21 cellular contexts compared by ENCODE assay signal in the genomic region with DNA sequence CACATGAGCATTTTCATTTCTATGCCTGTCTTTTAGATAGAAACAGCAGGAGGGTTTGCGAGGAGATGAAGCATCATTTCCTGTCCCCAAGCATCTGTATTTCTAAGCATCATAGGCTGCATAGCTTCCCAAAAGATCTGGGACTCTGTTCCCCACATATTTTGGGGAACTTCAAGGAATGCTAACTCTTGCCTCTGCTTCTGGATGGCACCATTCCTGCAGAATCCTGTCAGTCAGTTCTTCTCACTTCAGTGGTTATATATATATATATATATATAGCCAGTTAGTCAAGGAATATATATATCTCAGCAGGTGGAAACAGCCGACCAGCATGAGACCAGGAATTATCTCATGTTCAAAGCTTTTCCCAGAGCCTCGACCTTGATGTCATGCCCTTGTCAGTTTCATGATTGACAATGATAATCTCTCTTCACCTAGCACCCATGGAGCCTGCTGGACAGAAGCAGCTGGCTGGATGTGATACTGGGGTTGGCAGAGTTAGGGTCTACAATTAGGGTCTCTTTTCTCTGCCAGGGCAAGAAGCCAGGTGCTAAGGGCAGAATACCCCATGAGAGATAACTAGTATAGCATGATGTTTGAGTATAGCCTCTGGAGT. TPM values are rescaled to one million over a fixed set of nuclear protein-coding genes. Genes with fewer than 3 reads are reported as not detected.
A peak's percentile ranks its signal among the peaks of the same experiment; 100 is the strongest.
DNase-seq lines count a peak whose midpoint lies in the region; ATAC-seq and TF ChIP-seq lines count a peak whose summit lies in the region.
"Had no signal": no experiment of that assay in that cellular context is flagged by ENCODE, and none has a peak within 500 bp of the region (broad histone marks: within the 10 kb centered on the region; RNA-seq: fewer than 3 reads in every experiment).

No MANE protein-coding gene starts in this region.

- H3K14ac ChIP-seq in H9 (ENCODE audit: insufficient read depth, low read length) = no peak overlapping the region

- H3K4me1 Mint-ChIP-seq in Caco-2 (ENCODE audit: low read depth, unreplicated experiment) (peaks cover 15% of the 10 kb centered on the region), memory B cell (peaks cover 31% of the 10 kb centered on the region), H9 (peaks cover 25% of the 10 kb centered on the region in 2 experiments)
- peaks cover 47% of the 10 kb centered on the region for H3K4me1 Mint-ChIP-seq in stimulated activated memory B cell treated with anti-CD40 and anti-IgM and Interleukin-4, amounts not matched to agents 10 μg/mL and 1 μg/mL and 100 μg/mL, for 72 hours

- no peak overlapping the region for H4K8ac ChIP-seq in H9 (replicated peaks; ENCODE audit: insufficient read length, low read depth, low read length)

- no peak overlapping the region for H2BK5ac ChIP-seq in H9 (ENCODE audit: insufficient read length, low read length)

- H3K4me2 ChIP-seq in OCI-LY7 (ENCODE audit: low read length) (peak overlapping the region; percentile 94), H9 (ENCODE audit: insufficient read depth, insufficient read length, low read length) (no peak overlapping the region)

- H3K56ac ChIP-seq in H9 (ENCODE audit: insufficient read length, low read depth, low read length) = no peak overlapping the region

- H2BK15ac ChIP-seq in H9 (ENCODE audit: low read depth, low read length) = no peak overlapping the region

- POLR2A ChIA-PET in Caco-2 (lab: Charles Lee) = no interaction called here
- POLR2A ChIA-PET in OCI-LY7 (lab: Charles Lee) = interaction anchor here (0.8 to 1.5 kb wide), 3 partner anchors 16 to 18 kb away, joined by 3 to 5 read pairs (median 3); no protein-coding TSS in a partner anchor

- H4K91ac ChIP-seq in H9 (ENCODE audit: insufficient read length, low read depth, low read length) = no peak overlapping the region

- CTCF ChIA-PET in Caco-2 (lab: Charles Lee) = no interaction called here
- CTCF ChIA-PET in OCI-LY7 (lab: Charles Lee; ENCODE audit: unreplicated experiment) = interaction anchor here (0.6 kb wide), 1 partner anchor 15 kb away, joined by 3 read pairs; no protein-coding TSS in a partner anchor

- H3K27ac Mint-ChIP-seq in Caco-2 (ENCODE audit: unreplicated experiment) = no peak overlapping the region
- peak overlapping the region; percentile 92 for H3K27ac Mint-ChIP-seq in memory B cell
- H3K27ac Mint-ChIP-seq in stimulated activated memory B cell treated with anti-CD40 and anti-IgM and Interleukin-4, amounts not matched to agents 10 μg/mL and 1 μg/mL and 100 μg/mL, for 72 hours = peak overlapping the region; percentile 91
- H3K27ac Mint-ChIP-seq in H9 = no peak overlapping the region
- H3K27ac Mint-ChIP-seq: activated CD4-positive, alpha-beta T cell treated with anti-CD3 and anti-CD28 coated beads, Interleukin-2, amount 10 ng/mL, durations not matched to agents 7 days and 5 days; activated naive CD4-positive, alpha-beta T cell treated with anti-CD3 and anti-CD28 coated beads for 36 hours had no signal

- intact Hi-C loops in Caco-2 (cut with micrococcal nuclease; ENCODE audit: unreplicated experiment) = no loop called here
- intact Hi-C loops in OCI-LY7 (cut with micrococcal nuclease; ENCODE audit: unreplicated experiment) = no loop called here

- H3K4me3 ChIP-seq in Caco-2 (ENCODE audit: low read depth, low read length) = no peak overlapping the region
- H3K4me3 ChIP-seq in OCI-LY7 (ENCODE audit: low read depth, low read length, poor library complexity, severe bottlenecking) = peak overlapping the region; percentile 95

- no peaks in the 10 kb centered on the region for H3K9me3 ChIP-seq in Caco-2
- no peaks in the 10 kb centered on the region for H3K9me3 ChIP-seq in OCI-LY7 (ENCODE audit: low read length)
- no peaks in the 10 kb centered on the region for H3K9me3 ChIP-seq in H9 (ENCODE audit: control insufficient read depth, low read depth, low read length)

- H3K79me2 ChIP-seq in OCI-LY7 (ENCODE audit: insufficient read depth, low read depth, low read length) = peaks cover 8% of the 10 kb centered on the region
- H3K79me2 ChIP-seq in H9 (ENCODE audit: insufficient read depth, low read length) = no peaks in the 10 kb centered on the region

- H3K36me3 ChIP-seq in Caco-2 (ENCODE audit: control insufficient read depth, insufficient read depth, low read length) = no peaks in the 10 kb centered on the region
- no peaks in the 10 kb centered on the region for H3K36me3 ChIP-seq in OCI-LY7 (ENCODE audit: insufficient read depth, low read length)

- H3K9ac ChIP-seq in H9 (ENCODE audit: extremely low read depth, insufficient read length, low read length) = no peak overlapping the region

- no peak overlapping the region for H2BK20ac ChIP-seq in H9 (ENCODE audit: low read depth, low read length, poor library complexity, severe bottlenecking)

- H3K27me3 Mint-ChIP-seq in Caco-2 (ENCODE audit: insufficient read depth, unreplicated experiment) (no peaks in the 10 kb centered on the region), memory B cell (no peaks in the 10 kb centered on the region), H9 (ENCODE audit: low read depth) (peaks cover 1% of the 10 kb centered on the region)
- no peaks in the 10 kb centered on the region for H3K27me3 Mint-ChIP-seq in stimulated activated memory B cell treated with anti-CD40 and anti-IgM and Interleukin-4, amounts not matched to agents 10 μg/mL and 1 μg/mL and 100 μg/mL, for 72 hours

- H4K20me1 ChIP-seq in OCI-LY7 (ENCODE audit: insufficient read depth, low read length) (no peaks in the 10 kb centered on the region), H9 (ENCODE audit: control insufficient read depth, insufficient read depth, insufficient read length) (no peaks in the 10 kb centered on the region)

- no peak overlapping the region; the same call in 1 of the 2 replicates for H2AFZ ChIP-seq in OCI-LY7 (ENCODE audit: low read length)
- no peak overlapping the region for H2AFZ ChIP-seq in H9 (ENCODE audit: low read length)

- H3K36me3 Mint-ChIP-seq in Caco-2 (ENCODE audit: insufficient read depth, unreplicated experiment) (peaks cover 6% of the 10 kb centered on the region), memory B cell (peaks cover 3% of the 10 kb centered on the region), H9 (ENCODE audit: insufficient read depth in 1 of 3, low read depth in 3 of 3) (peaks cover 0 to 2% (median 0%) of the 10 kb centered on the region in 3 experiments; a peak in 1 of 7 replicates)
- peaks cover 8% of the 10 kb centered on the region for H3K36me3 Mint-ChIP-seq in stimulated activated memory B cell treated with anti-CD40 and anti-IgM and Interleukin-4, amounts not matched to agents 10 μg/mL and 1 μg/mL and 100 μg/mL, for 72 hours

- H3K27ac ChIP-seq in OCI-LY7 (ENCODE audit: low read depth, low read length, poor library complexity, severe bottlenecking) (peak overlapping the region; percentile 78), H9 (ENCODE audit: insufficient read length, low read depth, low read length) (no peak overlapping the region)
- H3K27ac ChIP-seq: VCaP had no signal

- no peak overlapping the region for H2BK12ac ChIP-seq in H9 (ENCODE audit: insufficient read length, low read depth, low read length)

- TF ChIP-seq CTCF in Caco-2 (IDR thresholded peaks at IDR 0.05; ENCODE audit: insufficient read depth in 1 of 2, low read depth in 1 of 2, low read length in 1 of 2, severe bottlenecking in 1 of 2, unreplicated experiment in 1 of 2) (no peak), OCI-LY7 (conservative IDR thresholded peaks at IDR 0.05; ENCODE audit: low read length) (no peak), H9 (conservative IDR thresholded peaks at IDR 0.05) (no peak)

- H3K9me3 Mint-ChIP-seq in Caco-2 (ENCODE audit: unreplicated experiment) (no peaks in the 10 kb centered on the region), memory B cell (no peaks in the 10 kb centered on the region), H9 (no peaks in the 10 kb centered on the region; a peak in 1 of 5 replicates)
- no peaks in the 10 kb centered on the region for H3K9me3 Mint-ChIP-seq in stimulated activated memory B cell treated with anti-CD40 and anti-IgM and Interleukin-4, amounts not matched to agents 10 μg/mL and 1 μg/mL and 100 μg/mL, for 72 hours
- H3K9me3 Mint-ChIP-seq: activated naive CD4-positive, alpha-beta T cell treated with anti-CD3 and anti-CD28 coated beads for 36 hours had no signal

- no CpG with 5 or more reads among the region's 3 CpGs for WGBS in H9 (ENCODE audit: extremely low coverage, insufficient read length, low lambda C conversion rate)

- H4K5ac ChIP-seq in H9 (ENCODE audit: insufficient read length, low read depth, low read length) = no peak overlapping the region

- H3K18ac ChIP-seq in H9 (ENCODE audit: insufficient read length, low read depth, low read length) = no peak overlapping the region

- BruUV-seq in Caco-2 (replicated peaks; lab: Mats Ljungman, UMichigan) (no TSS peak), OCI-LY7 (replicated peaks; lab: Mats Ljungman, UMichigan) (no TSS peak)

- no peak overlapping the region for H3T11ph ChIP-seq in H9 (ENCODE audit: low read length)

- H3K79me1 ChIP-seq in H9 (ENCODE audit: insufficient read depth, low read depth, low read length, poor library complexity, severe bottlenecking) = no peaks in the 10 kb centered on the region

- no peak overlapping the region for H3K4ac ChIP-seq in H9 (ENCODE audit: low read depth, low read length)

- no peak overlapping the region for H3K23ac ChIP-seq in H9 (ENCODE audit: insufficient read length, low read depth, low read length)

- ATAC-seq in memory B cell (ENCODE audit: low read depth) (no peak), HG03521 (IDR thresholded peaks at IDR 0.05; ENCODE audit: unreplicated experiment) (no peak), HG02571 (IDR thresholded peaks at IDR 0.05; ENCODE audit: unreplicated experiment) (no peak)
- no peak for ATAC-seq in stimulated activated memory B cell treated with anti-CD40 and anti-IgM and Interleukin-4, amounts not matched to agents 10 μg/mL and 1 μg/mL and 100 μg/mL, for 72 hours

- H3K27me3 ChIP-seq in Caco-2 (replicated peaks; ENCODE audit: control insufficient read depth, insufficient read depth, low read length) = no peaks in the 10 kb centered on the region
- H3K27me3 ChIP-seq in H9 (ENCODE audit: insufficient read depth, low read length) = no peaks in the 10 kb centered on the region

- peaks cover 4% of the 10 kb centered on the region; the same call in 1 of the 2 replicates for H3K4me1 ChIP-seq in Caco-2
- H3K4me1 ChIP-seq in OCI-LY7 (ENCODE audit: insufficient read depth, low read length, poor library complexity, severe bottlenecking) = peaks cover 79% of the 10 kb centered on the region
- H3K4me1 ChIP-seq in H9 (ENCODE audit: insufficient read depth, low read length) = peaks cover 3% of the 10 kb centered on the region; the same call in 1 of the 2 replicates

- H3K23me2 ChIP-seq in H9 (ENCODE audit: insufficient read length, low read depth, low read length, poor library complexity, severe bottlenecking) = peaks cover 11% of the 10 kb centered on the region

- no peak overlapping the region for H2AK5ac ChIP-seq in H9 (ENCODE audit: insufficient read length, low read length)

- no peak for DNase-seq in Caco-2
- DNase-seq in OCI-LY7 (ENCODE audit: low spot score) = no peak
- no peak for DNase-seq in memory B cell (ENCODE audit: low spot score in 2 of 2)
- no peak for DNase-seq in H9
- DNase-seq: activated CD4-positive, alpha-beta T cell treated with anti-CD3 and anti-CD28 coated beads, Interleukin-2, amount 10 ng/mL, durations not matched to agents 7 days and 5 days; activated naive CD4-positive, alpha-beta T cell treated with anti-CD3 and anti-CD28 coated beads for 36 hours; activated T-cell treated with anti-CD3 and anti-CD28 coated beads, Interleukin-2, amount 50 U/mL, for 48 hours; amygdala; cortex of kidney; HCEC 1CT; Kasumi-1; NCI-H187; NCI-H69; posterior cingulate gyrus; substantia nigra had no signal

- no peaks in the 10 kb centered on the region for H3K9me2 ChIP-seq in OCI-LY7 (ENCODE audit: insufficient read depth, low read length)

- H3K4me3 Mint-ChIP-seq in Caco-2 (ENCODE audit: unreplicated experiment) (peak overlapping the region; percentile 19), memory B cell (no peak overlapping the region), H9 (no peak overlapping the region)
- H3K4me3 Mint-ChIP-seq in stimulated activated memory B cell treated with anti-CD40 and anti-IgM and Interleukin-4, amounts not matched to agents 10 μg/mL and 1 μg/mL and 100 μg/mL, for 72 hours = no peak overlapping the region
- H3K4me3 Mint-ChIP-seq: activated CD4-positive, alpha-beta T cell treated with anti-CD3 and anti-CD28 coated beads, Interleukin-2, amount 10 ng/mL, durations not matched to agents 7 days and 5 days; activated naive CD4-positive, alpha-beta T cell treated with anti-CD3 and anti-CD28 coated beads for 36 hours had no signal

- H2BK120ac ChIP-seq in H9 (ENCODE audit: low read depth, low read length, poor library complexity, severe bottlenecking) = no peak overlapping the region

RNA-seq across cellular contexts. Expression of gene PFKFB2, which starts 2.4 kb away (rescaled TPM):
- 36.4 and 38.9 TPM in 2 replicates for total RNA-seq in Caco-2 (2022)
- 8.8 and 9.8 TPM in 2 replicates for total RNA-seq in OCI-LY7 (2014; rRNA removed; shearing (Covaris generic))
- 13.1 and 14.4 TPM in 2 replicates for total RNA-seq in OCI-LY7 (2022)
- total RNA-seq in H9 (2021) = 13.2 and 14.6 TPM in 2 replicates

RNA-seq across cellular contexts. Expression of gene YOD1, which starts 4.5 kb away (rescaled TPM):
- 11.8 and 11.9 TPM in 2 replicates for total RNA-seq in Caco-2 (2022)
- total RNA-seq in OCI-LY7 (2014; rRNA removed; shearing (Covaris generic)) = 13.1 and 16.2 TPM in 2 replicates
- 16.5 and 17.4 TPM in 2 replicates for total RNA-seq in OCI-LY7 (2022)
- total RNA-seq in H9 (2021) = 8.6 and 9.4 TPM in 2 replicates

RNA-seq across cellular contexts. Expression of gene C1orf116, which starts 22.9 kb away (rescaled TPM):
- total RNA-seq in Caco-2 (2022) = 8.7 and 10.4 TPM in 2 replicates
- not detected in 2 replicates for total RNA-seq in OCI-LY7 (2014; rRNA removed; shearing (Covaris generic))
- total RNA-seq in OCI-LY7 (2022) = not detected in 2 replicates
- total RNA-seq in H9 (2021) = 0.48 and 0.55 TPM in 2 replicates
- total RNA-seq: activated CD4-positive, alpha-beta T cell treated with anti-CD3 and anti-CD28 coated beads, Interleukin-2, amount 10 ng/mL, durations not matched to agents 7 days and 5 days; activated naive CD4-positive, alpha-beta T cell treated with anti-CD3 and anti-CD28 coated beads for 36 hours had no signal

RNA-seq across cellular contexts. Expression of gene C4BPB, which starts 33.2 kb away (rescaled TPM):
- total RNA-seq in Caco-2 (2022) (93.0 and 99.8 TPM in 2 replicates), OCI-LY7 (2022) (not detected in 2 replicates), H9 (2021) (not detected in 2 replicates)
- total RNA-seq in OCI-LY7 (2014; rRNA removed; shearing (Covaris generic)) = not detected in 2 replicates
- total RNA-seq: bronchial epithelial cell had no signal

RNA-seq across cellular contexts. Expression of gene C4BPA, which starts 48.5 kb away (rescaled TPM):
- total RNA-seq in Caco-2 (2022) (10.6 and 12.7 TPM in 2 replicates), OCI-LY7 (2022) (not detected in 2 replicates), H9 (2021) (not detected in 2 replicates)
- total RNA-seq in OCI-LY7 (2014; rRNA removed; shearing (Covaris generic)) = not detected in 2 replicates
- total RNA-seq: activated CD4-positive, alpha-beta T cell treated with anti-CD3 and anti-CD28 coated beads, Interleukin-2, amount 10 ng/mL, durations not matched to agents 7 days and 5 days; activated naive CD4-positive, alpha-beta T cell treated with anti-CD3 and anti-CD28 coated beads for 36 hours; bronchial epithelial cell; mesenteric fat pad had no signal

Comparison
In these comparisons a context has a peak if more than half of its experiments do, and no peak if none do; other contexts are left out.
1. H3K27ac Mint-ChIP-seq: peak in memory B cell (single experiment) and stimulated activated memory B cell treated with anti-CD40 and anti-IgM and Interleukin-4, amounts not matched to agents 10 μg/mL and 1 μg/mL and 100 μg/mL, for 72 hours (single experiment); none in Caco-2 (single experiment) and H9 (0 of 3).